27 cellular contexts compared by ENCODE assay signal in the genomic region with DNA sequence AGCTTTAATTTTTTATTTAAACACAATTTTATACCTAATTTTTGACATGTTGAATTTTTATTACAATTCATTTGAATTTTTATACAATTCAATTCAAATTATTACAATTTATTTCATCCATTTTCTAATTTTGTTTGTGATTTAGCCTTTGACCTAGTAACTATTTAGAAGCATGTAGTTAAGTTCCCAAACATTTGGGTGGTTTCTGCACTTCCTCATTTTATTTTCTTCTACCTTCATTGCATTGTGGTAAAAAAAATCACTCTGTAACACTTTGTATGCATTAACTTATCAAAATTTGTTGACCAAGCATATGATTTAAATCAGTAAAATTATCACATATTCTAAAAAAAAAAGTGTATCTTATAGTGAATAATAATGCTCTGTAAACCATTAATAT.
"Had no signal": no experiment of that assay in that cellular context is flagged by ENCODE, and none has a peak within 500 bp of the region (broad histone marks: within the 10 kb centered on the region; RNA-seq: fewer than 3 reads in every experiment).

No MANE protein-coding gene starts in this region.

- ATAC-seq: activated CD8-positive, alpha-beta T cell treated with anti-CD3 and anti-CD28 coated beads for 36 hours; activated T-cell treated with anti-CD3 and anti-CD28 coated beads, Interleukin-2, amount 50 U/mL, for 72 hours; SK-N-SH treated with all-trans-retinoic acid at 6 μM for 48 hours; T-cell had no signal

- H3K36me3 ChIP-seq: brain microvascular endothelial cell, cardiac muscle cell, MG63, Peyer's patch, SJSA1 had no signal

- H3K27me3 ChIP-seq: brain microvascular endothelial cell, cardiac muscle cell, MG63, Peyer's patch, SJSA1 had no signal

- H3K4me1 ChIP-seq: Peyer's patch, SJSA1 had no signal

- H3K9me3 ChIP-seq: MG63, Peyer's patch, SJSA1 had no signal

- DNase-seq: activated CD4-positive, alpha-beta T cell treated with anti-CD3 and anti-CD28 coated beads for 4 hours; activated CD8-positive, alpha-beta memory T cell treated with anti-CD3 and anti-CD28 coated beads, Interleukin-2, amount 50 U/mL, for 4 hours; activated CD8-positive, alpha-beta T cell treated with anti-CD3 and anti-CD28 coated beads for 36 hours; activated gamma-delta T cell treated with Interleukin-2 at 50 U/mL for 16 hours; activated naive CD4-positive, alpha-beta T cell treated with anti-CD3 and anti-CD28 coated beads, Interleukin-2, amount 10 ng/mL, durations not matched to agents 7 days and 5 days; activated naive CD8-positive, alpha-beta T cell treated with anti-CD3 and anti-CD28 coated beads for 36 hours; activated T-cell treated with anti-CD3 and anti-CD28 coated beads, Interleukin-2, amount 50 U/mL, for 72 hours; brain microvascular endothelial cell; MG63; NCI-H1092 treated with DMSO at 0.1 percent for 48 hours; NCI-H1436; NCI-H1694 treated with DMSO at 0.1 percent for 48 hours; NCI-H2029 treated with DMSO at 0.1 percent for 48 hours; NCI-H345; NCI-H510A; NCI-H526 treated with DMSO at 0.1 percent for 48 hours; NCI-H82; Peyer's patch; SHP77; T-cell; T-helper 2 cell; T1000 had no signal

- H3K27ac ChIP-seq: brain microvascular endothelial cell, cardiac muscle cell, KMS-11, Peyer's patch, SJSA1, VCaP had no signal

- H3K4me3 ChIP-seq: cardiac muscle cell, MG63, Peyer's patch, SJSA1 had no signal
